In the genomic region with DNA sequence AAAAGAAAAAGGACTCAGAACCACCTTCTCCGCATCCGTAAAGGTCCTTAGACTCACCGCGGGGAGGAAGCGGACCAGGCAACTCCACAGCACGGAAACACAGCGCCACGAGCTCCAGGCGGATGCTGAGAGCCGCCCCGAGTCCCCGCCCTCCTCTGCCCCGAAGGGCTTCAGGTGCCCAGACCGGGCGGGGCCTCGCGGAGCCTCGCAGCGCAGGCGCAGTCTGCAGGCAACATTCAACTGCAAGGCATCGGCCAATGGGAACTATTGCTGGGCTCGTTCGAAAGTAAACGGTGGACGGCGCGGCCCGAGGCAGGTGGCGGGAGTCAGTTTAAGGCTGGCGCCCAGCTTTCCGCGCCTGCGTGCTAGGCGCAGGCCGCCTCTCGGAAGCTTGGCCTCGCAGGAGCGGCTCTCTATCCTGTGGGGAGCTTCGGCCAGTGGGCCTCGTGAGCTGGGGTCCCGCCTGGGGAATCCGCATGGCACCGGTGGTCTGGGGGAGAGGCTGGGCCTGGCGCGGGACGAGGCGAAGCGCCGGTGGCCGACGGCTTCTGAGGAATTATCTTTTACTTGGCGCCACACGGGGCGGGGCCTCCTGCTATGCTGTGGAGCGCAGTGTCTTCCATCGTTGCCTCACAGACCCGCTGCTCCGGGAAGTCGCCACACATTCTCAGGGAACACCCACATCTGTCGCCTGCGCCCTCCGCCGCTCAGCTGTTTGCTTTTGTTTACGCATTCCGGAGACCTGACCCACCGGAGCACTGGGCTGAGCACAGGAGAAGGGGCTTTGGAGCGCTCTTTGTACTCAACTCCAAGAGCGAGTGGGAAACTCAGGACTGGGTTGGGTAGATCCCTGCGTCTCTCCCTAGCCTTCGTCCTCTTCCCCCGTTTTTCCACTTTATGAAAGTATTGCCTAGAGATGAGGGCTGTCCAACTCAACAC, we compare ENCODE assay signal across 1 cellular context.
TF ChIP-seq lines count a peak whose summit lies in the region.

A gene with protein sequence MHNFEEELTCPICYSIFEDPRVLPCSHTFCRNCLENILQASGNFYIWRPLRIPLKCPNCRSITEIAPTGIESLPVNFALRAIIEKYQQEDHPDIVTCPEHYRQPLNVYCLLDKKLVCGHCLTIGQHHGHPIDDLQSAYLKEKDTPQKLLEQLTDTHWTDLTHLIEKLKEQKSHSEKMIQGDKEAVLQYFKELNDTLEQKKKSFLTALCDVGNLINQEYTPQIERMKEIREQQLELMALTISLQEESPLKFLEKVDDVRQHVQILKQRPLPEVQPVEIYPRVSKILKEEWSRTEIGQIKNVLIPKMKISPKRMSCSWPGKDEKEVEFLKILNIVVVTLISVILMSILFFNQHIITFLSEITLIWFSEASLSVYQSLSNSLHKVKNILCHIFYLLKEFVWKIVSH (minus strand): TSS at position 127 of the 939 bp plus-strand sequence. CDS start 10,603 bp downstream, outside the sequence.

TF ChIP-seq in K562, 482 proteins besides CTCF, POLR2A, EP300 and RAD21 (continued from another document and continues in another):
- TF ChIP-seq, protein P1, sequence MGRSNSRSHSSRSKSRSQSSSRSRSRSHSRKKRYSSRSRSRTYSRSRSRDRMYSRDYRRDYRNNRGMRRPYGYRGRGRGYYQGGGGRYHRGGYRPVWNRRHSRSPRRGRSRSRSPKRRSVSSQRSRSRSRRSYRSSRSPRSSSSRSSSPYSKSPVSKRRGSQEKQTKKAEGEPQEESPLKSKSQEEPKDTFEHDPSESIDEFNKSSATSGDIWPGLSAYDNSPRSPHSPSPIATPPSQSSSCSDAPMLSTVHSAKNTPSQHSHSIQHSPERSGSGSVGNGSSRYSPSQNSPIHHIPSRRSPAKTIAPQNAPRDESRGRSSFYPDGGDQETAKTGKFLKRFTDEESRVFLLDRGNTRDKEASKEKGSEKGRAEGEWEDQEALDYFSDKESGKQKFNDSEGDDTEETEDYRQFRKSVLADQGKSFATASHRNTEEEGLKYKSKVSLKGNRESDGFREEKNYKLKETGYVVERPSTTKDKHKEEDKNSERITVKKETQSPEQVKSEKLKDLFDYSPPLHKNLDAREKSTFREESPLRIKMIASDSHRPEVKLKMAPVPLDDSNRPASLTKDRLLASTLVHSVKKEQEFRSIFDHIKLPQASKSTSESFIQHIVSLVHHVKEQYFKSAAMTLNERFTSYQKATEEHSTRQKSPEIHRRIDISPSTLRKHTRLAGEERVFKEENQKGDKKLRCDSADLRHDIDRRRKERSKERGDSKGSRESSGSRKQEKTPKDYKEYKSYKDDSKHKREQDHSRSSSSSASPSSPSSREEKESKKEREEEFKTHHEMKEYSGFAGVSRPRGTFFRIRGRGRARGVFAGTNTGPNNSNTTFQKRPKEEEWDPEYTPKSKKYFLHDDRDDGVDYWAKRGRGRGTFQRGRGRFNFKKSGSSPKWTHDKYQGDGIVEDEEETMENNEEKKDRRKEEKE (IDR thresholded peaks at IDR 0.05; ENCODE audit: borderline replicate concordance in 1 of 2, control insufficient read depth in 1 of 2, low read depth in 2 of 2, low read length in 1 of 2) = peak in 1 of 2 experiments; percentile 74; a peak in 1 of 4 replicates
- TF ChIP-seq, protein P2, sequence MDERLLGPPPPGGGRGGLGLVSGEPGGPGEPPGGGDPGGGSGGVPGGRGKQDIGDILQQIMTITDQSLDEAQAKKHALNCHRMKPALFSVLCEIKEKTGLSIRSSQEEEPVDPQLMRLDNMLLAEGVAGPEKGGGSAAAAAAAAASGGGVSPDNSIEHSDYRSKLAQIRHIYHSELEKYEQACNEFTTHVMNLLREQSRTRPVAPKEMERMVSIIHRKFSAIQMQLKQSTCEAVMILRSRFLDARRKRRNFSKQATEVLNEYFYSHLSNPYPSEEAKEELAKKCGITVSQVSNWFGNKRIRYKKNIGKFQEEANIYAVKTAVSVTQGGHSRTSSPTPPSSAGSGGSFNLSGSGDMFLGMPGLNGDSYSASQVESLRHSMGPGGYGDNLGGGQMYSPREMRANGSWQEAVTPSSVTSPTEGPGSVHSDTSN (CRISPR knock-in tag; IDR thresholded peaks at IDR 0.05; ENCODE audit: low read depth) = no peak
- TF ChIP-seq, protein P2 (tag; conservative IDR thresholded peaks at IDR 0.05; ENCODE audit: low read depth) = no peak
- TF ChIP-seq CBX1 (IDR thresholded peaks at IDR 0.05; ENCODE audit: low read depth) (peak; percentile 93), ZNF707 (CRISPR knock-in tag; conservative IDR thresholded peaks at IDR 0.05) (no peak), HNRNPUL1 (IDR thresholded peaks at IDR 0.05; ENCODE audit: low read length) (no peak), ZNF589 (CRISPR knock-in tag; IDR thresholded peaks at IDR 0.05; ENCODE audit: low read depth) (peak; percentile 87), GTF2E2 (tag; IDR thresholded peaks at IDR 0.05) (peak; percentile 68; the same call in 1 of the 2 replicates), ETS2 (tag; IDR thresholded peaks at IDR 0.05; ENCODE audit: borderline replicate concordance, poor library complexity, severe bottlenecking) (no peak), RBM14 (IDR thresholded peaks at IDR 0.05; ENCODE audit: borderline replicate concordance, insufficient read depth, low read depth, low read length) (0 out of 2 replicates have a peak, but pooled peaks have one; percentile 44), ZNF175 (CRISPR knock-in tag; IDR thresholded peaks at IDR 0.05; ENCODE audit: low read depth) (peak; percentile 86; the same call in 1 of the 2 replicates), BDP1 (IDR thresholded peaks at IDR 0.05; ENCODE audit: insufficient read depth, insufficient read length) (no peak), ZNF76 (CRISPR knock-in tag; IDR thresholded peaks at IDR 0.05; ENCODE audit: borderline replicate concordance) (peak; percentile 50; the same call in 1 of the 2 replicates), TOE1 (IDR thresholded peaks at IDR 0.05; ENCODE audit: borderline replicate concordance) (peak; percentile 86; the same call in 1 of the 2 replicates), TOE1 (CRISPR knock-in tag; IDR thresholded peaks at IDR 0.05; ENCODE audit: borderline replicate concordance, low read depth) (peak; percentile 96), LARP7 (IDR thresholded peaks at IDR 0.05) (no peak), NFIC (IDR thresholded peaks at IDR 0.05) (peak; percentile 56), E2F3 (CRISPR knock-in tag; IDR thresholded peaks at IDR 0.05) (peak; percentile 97), RAD51 (IDR thresholded peaks at IDR 0.05; ENCODE audit: borderline replicate concordance, low read depth) (no peak), NEUROD1 (IDR thresholded peaks at IDR 0.05; ENCODE audit: borderline replicate concordance, low read depth, low read length, partially characterized antibody) (peak; percentile 18), SRF (CRISPR knock-in tag; IDR thresholded peaks at IDR 0.05) (peak in 1 of 2 experiments; percentile 77; a peak in 1 of 4 replicates), PHF8 (IDR thresholded peaks at IDR 0.05; ENCODE audit: borderline replicate concordance, low read length) (peak; percentile 94; the same call in 1 of the 2 replicates), ZNF146 (CRISPR knock-in tag; IDR thresholded peaks at IDR 0.05; ENCODE audit: unreplicated experiment) (no peak), NR2C2 (CRISPR knock-in tag; IDR thresholded peaks at IDR 0.05) (peak; percentile 84), NR2C2 (tag; IDR thresholded peaks at IDR 0.05) (peak; percentile 58; the same call in 1 of the 2 replicates), STAT5B (CRISPR knock-in tag; IDR thresholded peaks at IDR 0.05) (no peak), DDX20 (tag; IDR thresholded peaks at IDR 0.05; ENCODE audit: low read depth) (no peak), PHF21A (IDR thresholded peaks at IDR 0.05; ENCODE audit: borderline replicate concordance, low read depth) (0 out of 2 replicates have a peak, but pooled peaks have one; percentile 13), BRF1 (IDR thresholded peaks at IDR 0.05; ENCODE audit: borderline replicate concordance, extremely low read depth, insufficient read length) (no peak), NFRKB (IDR thresholded peaks at IDR 0.05; ENCODE audit: low read depth) (peak; percentile 86; the same call in 1 of the 2 replicates), NCOR1 (IDR thresholded peaks at IDR 0.05) (0 out of 2 replicates have a peak, but pooled peaks have one; percentile 2), GATAD2B (IDR thresholded peaks at IDR 0.05; ENCODE audit: borderline replicate concordance) (peak; percentile 96)
- TF ChIP-seq, protein P3, sequence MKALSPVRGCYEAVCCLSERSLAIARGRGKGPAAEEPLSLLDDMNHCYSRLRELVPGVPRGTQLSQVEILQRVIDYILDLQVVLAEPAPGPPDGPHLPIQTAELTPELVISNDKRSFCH (CRISPR knock-in tag; IDR thresholded peaks at IDR 0.05) = no peak
- TF ChIP-seq, protein P3 (tag; IDR thresholded peaks at IDR 0.05) = peak; percentile 80
- TF ChIP-seq, protein P4, sequence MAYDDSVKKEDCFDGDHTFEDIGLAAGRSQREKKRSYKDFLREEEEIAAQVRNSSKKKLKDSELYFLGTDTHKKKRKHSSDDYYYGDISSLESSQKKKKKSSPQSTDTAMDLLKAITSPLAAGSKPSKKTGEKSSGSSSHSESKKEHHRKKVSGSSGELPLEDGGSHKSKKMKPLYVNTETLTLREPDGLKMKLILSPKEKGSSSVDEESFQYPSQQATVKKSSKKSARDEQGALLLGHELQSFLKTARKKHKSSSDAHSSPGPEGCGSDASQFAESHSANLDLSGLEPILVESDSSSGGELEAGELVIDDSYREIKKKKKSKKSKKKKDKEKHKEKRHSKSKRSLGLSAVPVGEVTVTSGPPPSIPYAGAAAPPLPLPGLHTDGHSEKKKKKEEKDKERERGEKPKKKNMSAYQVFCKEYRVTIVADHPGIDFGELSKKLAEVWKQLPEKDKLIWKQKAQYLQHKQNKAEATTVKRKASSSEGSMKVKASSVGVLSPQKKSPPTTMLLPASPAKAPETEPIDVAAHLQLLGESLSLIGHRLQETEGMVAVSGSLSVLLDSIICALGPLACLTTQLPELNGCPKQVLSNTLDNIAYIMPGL (CRISPR knock-in tag; IDR thresholded peaks at IDR 0.05) = peak; percentile 96
- TF ChIP-seq, protein P5, sequence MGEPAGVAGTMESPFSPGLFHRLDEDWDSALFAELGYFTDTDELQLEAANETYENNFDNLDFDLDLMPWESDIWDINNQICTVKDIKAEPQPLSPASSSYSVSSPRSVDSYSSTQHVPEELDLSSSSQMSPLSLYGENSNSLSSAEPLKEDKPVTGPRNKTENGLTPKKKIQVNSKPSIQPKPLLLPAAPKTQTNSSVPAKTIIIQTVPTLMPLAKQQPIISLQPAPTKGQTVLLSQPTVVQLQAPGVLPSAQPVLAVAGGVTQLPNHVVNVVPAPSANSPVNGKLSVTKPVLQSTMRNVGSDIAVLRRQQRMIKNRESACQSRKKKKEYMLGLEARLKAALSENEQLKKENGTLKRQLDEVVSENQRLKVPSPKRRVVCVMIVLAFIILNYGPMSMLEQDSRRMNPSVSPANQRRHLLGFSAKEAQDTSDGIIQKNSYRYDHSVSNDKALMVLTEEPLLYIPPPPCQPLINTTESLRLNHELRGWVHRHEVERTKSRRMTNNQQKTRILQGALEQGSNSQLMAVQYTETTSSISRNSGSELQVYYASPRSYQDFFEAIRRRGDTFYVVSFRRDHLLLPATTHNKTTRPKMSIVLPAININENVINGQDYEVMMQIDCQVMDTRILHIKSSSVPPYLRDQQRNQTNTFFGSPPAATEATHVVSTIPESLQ (CRISPR knock-in tag; IDR thresholded peaks at IDR 0.05) = peak; percentile 98
- TF ChIP-seq, protein P6, sequence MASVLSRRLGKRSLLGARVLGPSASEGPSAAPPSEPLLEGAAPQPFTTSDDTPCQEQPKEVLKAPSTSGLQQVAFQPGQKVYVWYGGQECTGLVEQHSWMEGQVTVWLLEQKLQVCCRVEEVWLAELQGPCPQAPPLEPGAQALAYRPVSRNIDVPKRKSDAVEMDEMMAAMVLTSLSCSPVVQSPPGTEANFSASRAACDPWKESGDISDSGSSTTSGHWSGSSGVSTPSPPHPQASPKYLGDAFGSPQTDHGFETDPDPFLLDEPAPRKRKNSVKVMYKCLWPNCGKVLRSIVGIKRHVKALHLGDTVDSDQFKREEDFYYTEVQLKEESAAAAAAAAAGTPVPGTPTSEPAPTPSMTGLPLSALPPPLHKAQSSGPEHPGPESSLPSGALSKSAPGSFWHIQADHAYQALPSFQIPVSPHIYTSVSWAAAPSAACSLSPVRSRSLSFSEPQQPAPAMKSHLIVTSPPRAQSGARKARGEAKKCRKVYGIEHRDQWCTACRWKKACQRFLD (CRISPR knock-in tag; IDR thresholded peaks at IDR 0.05) = peak; percentile 70
- TF ChIP-seq, protein P7, sequence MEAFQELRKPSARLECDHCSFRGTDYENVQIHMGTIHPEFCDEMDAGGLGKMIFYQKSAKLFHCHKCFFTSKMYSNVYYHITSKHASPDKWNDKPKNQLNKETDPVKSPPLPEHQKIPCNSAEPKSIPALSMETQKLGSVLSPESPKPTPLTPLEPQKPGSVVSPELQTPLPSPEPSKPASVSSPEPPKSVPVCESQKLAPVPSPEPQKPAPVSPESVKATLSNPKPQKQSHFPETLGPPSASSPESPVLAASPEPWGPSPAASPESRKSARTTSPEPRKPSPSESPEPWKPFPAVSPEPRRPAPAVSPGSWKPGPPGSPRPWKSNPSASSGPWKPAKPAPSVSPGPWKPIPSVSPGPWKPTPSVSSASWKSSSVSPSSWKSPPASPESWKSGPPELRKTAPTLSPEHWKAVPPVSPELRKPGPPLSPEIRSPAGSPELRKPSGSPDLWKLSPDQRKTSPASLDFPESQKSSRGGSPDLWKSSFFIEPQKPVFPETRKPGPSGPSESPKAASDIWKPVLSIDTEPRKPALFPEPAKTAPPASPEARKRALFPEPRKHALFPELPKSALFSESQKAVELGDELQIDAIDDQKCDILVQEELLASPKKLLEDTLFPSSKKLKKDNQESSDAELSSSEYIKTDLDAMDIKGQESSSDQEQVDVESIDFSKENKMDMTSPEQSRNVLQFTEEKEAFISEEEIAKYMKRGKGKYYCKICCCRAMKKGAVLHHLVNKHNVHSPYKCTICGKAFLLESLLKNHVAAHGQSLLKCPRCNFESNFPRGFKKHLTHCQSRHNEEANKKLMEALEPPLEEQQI (IDR thresholded peaks at IDR 0.05) = peak; percentile 91
- TF ChIP-seq, protein P8, sequence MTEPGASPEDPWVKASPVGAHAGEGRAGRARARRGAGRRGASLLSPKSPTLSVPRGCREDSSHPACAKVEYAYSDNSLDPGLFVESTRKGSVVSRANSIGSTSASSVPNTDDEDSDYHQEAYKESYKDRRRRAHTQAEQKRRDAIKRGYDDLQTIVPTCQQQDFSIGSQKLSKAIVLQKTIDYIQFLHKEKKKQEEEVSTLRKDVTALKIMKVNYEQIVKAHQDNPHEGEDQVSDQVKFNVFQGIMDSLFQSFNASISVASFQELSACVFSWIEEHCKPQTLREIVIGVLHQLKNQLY (CRISPR knock-in tag; conservative IDR thresholded peaks at IDR 0.05) = peak in 1 of 2 experiments; percentile 99; a peak in 2 of 4 replicates
